ENCODE assay signal across 22 cellular contexts in the genomic region with DNA sequence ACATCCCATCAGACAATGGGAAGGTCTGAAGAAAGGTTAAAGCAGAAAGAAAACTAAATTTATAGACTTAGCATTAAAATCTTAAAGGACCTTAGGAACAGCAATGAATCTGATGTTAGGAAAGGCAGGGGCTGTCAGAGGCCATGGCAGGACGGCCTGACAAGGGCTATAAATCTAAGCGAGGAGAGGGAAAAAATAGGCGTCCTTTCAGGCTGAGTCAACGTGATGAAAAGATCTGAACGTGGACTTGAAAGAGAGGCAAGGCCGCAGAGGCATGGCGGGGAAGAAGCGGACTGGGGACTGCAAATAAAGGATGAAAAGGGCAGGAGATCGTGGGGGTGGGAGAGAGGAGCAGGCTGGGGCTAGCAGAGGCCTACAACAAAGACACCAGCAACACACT.
"Had no signal": no experiment of that assay in that cellular context is flagged by ENCODE, and none has a peak within 500 bp of the region (broad histone marks: within the 10 kb centered on the region; RNA-seq: fewer than 3 reads in every experiment).

No MANE protein-coding gene starts in this region.

- H3K4me1 Mint-ChIP-seq: immature natural killer cell had no signal

- H3K27ac Mint-ChIP-seq: activated CD8-positive, alpha-beta T cell treated with anti-CD3 and anti-CD28 coated beads, Interleukin-2, amount 10 ng/mL, durations not matched to agents 7 days and 5 days; activated naive CD8-positive, alpha-beta T cell treated with anti-CD3 and anti-CD28 coated beads, Interleukin-2, amount 50 U/mL, for 24 hours; activated T-helper 1 cell treated with anti-CD3 and anti-CD28 coated beads, Interleukin-12 subunit alpha, Interleukin-12 subunit beta, Interleukin-2, Interleukin-4 antibody, amounts not matched to agents 30 ng/mL and 10 ng/mL and 1 ng/mL, durations not matched to agents 14 hours and 24 hours and 36 hours; immature natural killer cell; natural killer cell treated with Interleukin-12 subunit alpha and Interleukin-12 subunit beta and Interleukin-15 and Interleukin-18, amount 100 ng/mL, for 72 hours; stimulated activated naive CD8-positive, alpha-beta T cell treated with anti-CD3 and anti-CD28 coated beads, Interleukin-15, Interleukin-2, amounts not matched to agents 100 ng/mL and 50 ng/mL, for 24 hours had no signal

- DNase-seq: activated CD4-positive, alpha-beta T cell treated with anti-CD3 and anti-CD28 coated beads for 1 hour; activated CD4-positive, alpha-beta T cell treated with anti-CD3 and anti-CD28 coated beads, Interleukin-2, amount 50 U/mL, for 1 hour; activated CD8-positive, alpha-beta T cell treated with anti-CD3 and anti-CD28 coated beads, Interleukin-2, amount 10 ng/mL, durations not matched to agents 7 days and 5 days; activated gamma-delta T cell; activated naive CD4-positive, alpha-beta T cell treated with anti-CD3 and anti-CD28 coated beads, Interleukin-2, amount 50 U/mL, for 16 hours; activated naive CD8-positive, alpha-beta T cell treated with anti-CD3 and anti-CD28 coated beads, Interleukin-2, amount 50 U/mL, for 24 hours; aorta; effector CD4-positive, alpha-beta T cell; foreskin melanocyte; immature natural killer cell; left lung; midbrain; retina; T-helper 1 cell had no signal

- H3K9me3 Mint-ChIP-seq: natural killer cell treated with Interleukin-12 subunit alpha and Interleukin-12 subunit beta and Interleukin-15 and Interleukin-18, amount 100 ng/mL, for 72 hours had no signal

- H3K9me3 ChIP-seq: left lung, suprapubic skin, tibial nerve, vagina had no signal

- H3K36me3 Mint-ChIP-seq: brain, immature natural killer cell had no signal

- H3K4me1 ChIP-seq: left lung, suprapubic skin, tibial nerve, vagina had no signal

- H3K4me3 ChIP-seq: left lung, lung, suprapubic skin, tibial nerve, vagina had no signal

- H3K27me3 ChIP-seq: left lung, suprapubic skin, tibial nerve, vagina had no signal

- H3K27ac ChIP-seq: left lung, suprapubic skin, tibial nerve, vagina had no signal

- H3K4me3 Mint-ChIP-seq: activated CD8-positive, alpha-beta T cell treated with anti-CD3 and anti-CD28 coated beads, Interleukin-2, amount 10 ng/mL, durations not matched to agents 7 days and 5 days; activated naive CD8-positive, alpha-beta T cell treated with anti-CD3 and anti-CD28 coated beads, Interleukin-2, amount 50 U/mL, for 24 hours; activated T-helper 1 cell treated with anti-CD3 and anti-CD28 coated beads, Interleukin-12 subunit alpha, Interleukin-12 subunit beta, Interleukin-2, Interleukin-4 antibody, amounts not matched to agents 30 ng/mL and 10 ng/mL and 1 ng/mL, durations not matched to agents 14 hours and 24 hours and 36 hours; immature natural killer cell; natural killer cell treated with Interleukin-12 subunit alpha and Interleukin-12 subunit beta and Interleukin-15 and Interleukin-18, amount 100 ng/mL, for 72 hours; stimulated activated naive CD8-positive, alpha-beta T cell treated with anti-CD3 and anti-CD28 coated beads, Interleukin-15, Interleukin-2, amounts not matched to agents 100 ng/mL and 50 ng/mL, for 24 hours had no signal

- H3K36me3 ChIP-seq: left lung, suprapubic skin, tibial nerve, vagina had no signal
